In genomic region chr4:168474660-168475320, GRCh38 we compare ENCODE assay signal across 22 cellular contexts. TPM values are rescaled to one million over a fixed set of nuclear protein-coding genes. Genes with fewer than 3 reads are reported as not detected.
DNase-seq lines count a peak whose midpoint lies in the region; ATAC-seq and TF ChIP-seq lines count a peak whose summit lies in the region.
"Had no signal": no experiment of that assay in that cellular context is flagged by ENCODE, and none has a peak within 500 bp of the region (broad histone marks: within the 10 kb centered on the region; RNA-seq: fewer than 3 reads in every experiment).

No MANE protein-coding gene starts in this region.

- H3K27me3 ChIP-seq in trophoblast cell (ENCODE audit: insufficient read depth, low read length) (no peaks in the 10 kb centered on the region), gastrocnemius medialis (no peaks in the 10 kb centered on the region)
- H3K27me3 ChIP-seq: BLaER1 treated with 17β-estradiol and CSF1 and Interleukin-3, amounts not matched to agents 10 nM and 100 nM had no signal

- H3K79me1 ChIP-seq in trophoblast cell (ENCODE audit: low read length), result peaks cover 1% of the 10 kb centered on the region

- TF ChIP-seq CTCF in gastrocnemius medialis (IDR thresholded peaks at IDR 0.05 in 4 of 5, conservative IDR thresholded peaks at IDR 0.05 in 1 of 5), result no peak

- H3K4me2 ChIP-seq in trophoblast cell (ENCODE audit: low read length), result no peak overlapping the region

- in situ Hi-C loops in gastrocnemius medialis (cut with MboI; ENCODE audit: low sequenced_read_pairs in 4 of 4), result no loop called here

- no peak overlapping the region for H3K4ac ChIP-seq in trophoblast cell (ENCODE audit: low read depth, low read length)

- no peak overlapping the region for H2BK12ac ChIP-seq in trophoblast cell (ENCODE audit: low read length)

- H2BK120ac ChIP-seq in trophoblast cell (ENCODE audit: insufficient read depth, low read length, poor library complexity), result no peak overlapping the region

- H2AK5ac ChIP-seq in trophoblast cell (ENCODE audit: low read length), result no peak overlapping the region

- H3K9me3 ChIP-seq in trophoblast cell (ENCODE audit: insufficient read depth, low read depth, low read length) (no peaks in the 10 kb centered on the region), gastrocnemius medialis (no peaks in the 10 kb centered on the region)
- H3K9me3 ChIP-seq: BLaER1 treated with 17β-estradiol and CSF1 and Interleukin-3, amounts not matched to agents 10 nM and 100 nM had no signal

- no peak overlapping the region for H2AFZ ChIP-seq in trophoblast cell (ENCODE audit: insufficient read depth, low read length, poor library complexity)

- no peak overlapping the region for H3K4me3 ChIP-seq in trophoblast cell (ENCODE audit: low read depth, low read length)
- H3K4me3 ChIP-seq in gastrocnemius medialis, result no peak overlapping the region
- H3K4me3 ChIP-seq: BLaER1 treated with 17β-estradiol and CSF1 and Interleukin-3, amounts not matched to agents 10 nM and 100 nM had no signal

- POLR2A ChIA-PET in activated naive CD8-positive, alpha-beta T cell treated with anti-CD3 and anti-CD28 coated beads, Interleukin-2, amount 10 ng/mL, durations not matched to agents 7 days and 5 days (lab: Charles Lee), result interaction anchor here (0.7 to 1.3 kb wide), 2 partner anchors 24 to 92 kb away, joined by 4 read pairs; no protein-coding TSS in a partner anchor

- no peak overlapping the region for H3K23ac ChIP-seq in trophoblast cell (ENCODE audit: low read length)

- H4K8ac ChIP-seq in trophoblast cell (ENCODE audit: low read depth, low read length), result no peak overlapping the region

- DNase-seq in activated naive CD8-positive, alpha-beta T cell treated with anti-CD3 and anti-CD28 coated beads, Interleukin-2, amount 10 ng/mL, durations not matched to agents 7 days and 5 days, result no peak
- DNase-seq in activated naive CD8-positive, alpha-beta T cell treated with anti-CD3 and anti-CD28 coated beads for 36 hours, result no peak
- peak; percentile 30 for DNase-seq in RPMI7951 (ENCODE audit: low read depth)
- DNase-seq in effector memory CD8-positive, alpha-beta T cell, result no peak
- DNase-seq in trophoblast cell, result peak; percentile 42 to 78
- no peak for DNase-seq in SK-N-DZ (ENCODE audit: low spot score)
- DNase-seq in gastrocnemius medialis, result no peak
- DNase-seq in CD1c-positive myeloid dendritic cell (ENCODE audit: extremely low spot score), result no peak
- DNase-seq: activated naive CD4-positive, alpha-beta T cell; activated T-cell treated with anti-CD3 and anti-CD28 coated beads for 4 hours; endodermal cell; immature natural killer cell; left ventricle myocardium superior; NCI-H1436; NCI-H526; occipital lobe; retina; SHP77; substantia nigra; T-helper 2 cell had no signal

- no peaks in the 10 kb centered on the region for H3K4me1 ChIP-seq in trophoblast cell (ENCODE audit: control insufficient read depth in 1 of 2, insufficient read depth in 2 of 2, low read length in 2 of 2)
- no peaks in the 10 kb centered on the region for H3K4me1 ChIP-seq in gastrocnemius medialis

- no peak overlapping the region for H2BK5ac ChIP-seq in trophoblast cell (ENCODE audit: low read depth, low read length, poor library complexity)

- intact Hi-C loops in gastrocnemius medialis (cut with DNase I; ENCODE audit: low total_unique reads), result no loop called here

- TF ChIP-seq POLR2A in gastrocnemius medialis (IDR thresholded peaks at IDR 0.05), result no peak

- no peak overlapping the region for H3K14ac ChIP-seq in trophoblast cell (ENCODE audit: low read length)

- H3K36me3 ChIP-seq in trophoblast cell (ENCODE audit: control insufficient read depth in 1 of 2, insufficient read depth in 2 of 2, low read length in 2 of 2) (no peaks in the 10 kb centered on the region), gastrocnemius medialis (peaks cover 0 to 7% of the 10 kb centered on the region in 2 donors)

- H3K18ac ChIP-seq in trophoblast cell (ENCODE audit: low read length), result no peak overlapping the region

- H3K4me3 Mint-ChIP-seq in activated naive CD8-positive, alpha-beta T cell treated with anti-CD3 and anti-CD28 coated beads, Interleukin-2, amount 10 ng/mL, durations not matched to agents 7 days and 5 days, result peak overlapping the region; percentile 42
- no peak overlapping the region for H3K4me3 Mint-ChIP-seq in activated naive CD8-positive, alpha-beta T cell treated with anti-CD3 and anti-CD28 coated beads for 36 hours
- H3K4me3 Mint-ChIP-seq in effector memory CD8-positive, alpha-beta T cell, result no peak overlapping the region
- H3K4me3 Mint-ChIP-seq: endodermal cell, immature natural killer cell had no signal

- no peaks in the 10 kb centered on the region for H3K27me3 Mint-ChIP-seq in activated naive CD8-positive, alpha-beta T cell treated with anti-CD3 and anti-CD28 coated beads, Interleukin-2, amount 10 ng/mL, durations not matched to agents 7 days and 5 days
- H3K27me3 Mint-ChIP-seq in activated naive CD8-positive, alpha-beta T cell treated with anti-CD3 and anti-CD28 coated beads for 36 hours, result no peaks in the 10 kb centered on the region
- no peaks in the 10 kb centered on the region for H3K27me3 Mint-ChIP-seq in effector memory CD8-positive, alpha-beta T cell

- H3K4me1 Mint-ChIP-seq in activated naive CD8-positive, alpha-beta T cell treated with anti-CD3 and anti-CD28 coated beads, Interleukin-2, amount 10 ng/mL, durations not matched to agents 7 days and 5 days, result peaks cover 53% of the 10 kb centered on the region
- H3K4me1 Mint-ChIP-seq in activated naive CD8-positive, alpha-beta T cell treated with anti-CD3 and anti-CD28 coated beads for 36 hours, result peaks cover 40% of the 10 kb centered on the region
- peaks cover 34 to 52% of the 10 kb centered on the region in 2 donors for H3K4me1 Mint-ChIP-seq in effector memory CD8-positive, alpha-beta T cell (ENCODE audit: low read depth in 2 of 2)

- H3K27ac Mint-ChIP-seq in activated naive CD8-positive, alpha-beta T cell treated with anti-CD3 and anti-CD28 coated beads, Interleukin-2, amount 10 ng/mL, durations not matched to agents 7 days and 5 days, result peak overlapping the region; percentile 13
- H3K27ac Mint-ChIP-seq in activated naive CD8-positive, alpha-beta T cell treated with anti-CD3 and anti-CD28 coated beads for 36 hours, result no peak overlapping the region
- H3K27ac Mint-ChIP-seq in effector memory CD8-positive, alpha-beta T cell, result peak overlapping the region; percentile 35 to 59
- H3K27ac Mint-ChIP-seq: endodermal cell had no signal

- ATAC-seq in activated naive CD8-positive, alpha-beta T cell treated with anti-CD3 and anti-CD28 coated beads, Interleukin-2, amount 10 ng/mL, durations not matched to agents 7 days and 5 days (ENCODE audit: low read depth), result no peak
- no peak for ATAC-seq in effector memory CD8-positive, alpha-beta T cell (replicated peaks)
- no peak for ATAC-seq in gastrocnemius medialis
- ATAC-seq: HepG2, left ventricle myocardium superior had no signal

- no CpG with 5 or more reads among the region's 5 CpGs for WGBS in trophoblast cell (ENCODE audit: extremely low coverage, insufficient coverage, insufficient read length)

- no peak overlapping the region for H4K91ac ChIP-seq in trophoblast cell (ENCODE audit: low read depth, low read length)

- H3K79me2 ChIP-seq in trophoblast cell (ENCODE audit: control insufficient read depth, insufficient read depth, low read length, poor library complexity), result no peaks in the 10 kb centered on the region

- peaks cover 74% of the 10 kb centered on the region for H3K36me3 Mint-ChIP-seq in activated naive CD8-positive, alpha-beta T cell treated with anti-CD3 and anti-CD28 coated beads, Interleukin-2, amount 10 ng/mL, durations not matched to agents 7 days and 5 days
- H3K36me3 Mint-ChIP-seq in activated naive CD8-positive, alpha-beta T cell treated with anti-CD3 and anti-CD28 coated beads for 36 hours, result peaks cover 28% of the 10 kb centered on the region
- H3K36me3 Mint-ChIP-seq in effector memory CD8-positive, alpha-beta T cell (ENCODE audit: insufficient read depth), result peaks cover 47% of the 10 kb centered on the region

- no peak overlapping the region for H3K27ac ChIP-seq in trophoblast cell (ENCODE audit: low read depth, low read length)
- H3K27ac ChIP-seq in gastrocnemius medialis, result no peak overlapping the region
- H3K27ac ChIP-seq: BLaER1 treated with 17β-estradiol and CSF1 and Interleukin-3, amounts not matched to agents 10 nM and 100 nM had no signal

- H4K12ac ChIP-seq in trophoblast cell (ENCODE audit: low read depth, low read length), result no peak overlapping the region

- H3K9me3 Mint-ChIP-seq in activated naive CD8-positive, alpha-beta T cell treated with anti-CD3 and anti-CD28 coated beads, Interleukin-2, amount 10 ng/mL, durations not matched to agents 7 days and 5 days, result peaks cover 1% of the 10 kb centered on the region
- H3K9me3 Mint-ChIP-seq in activated naive CD8-positive, alpha-beta T cell treated with anti-CD3 and anti-CD28 coated beads for 36 hours, result peaks cover 3% of the 10 kb centered on the region
- H3K9me3 Mint-ChIP-seq in effector memory CD8-positive, alpha-beta T cell, result no peaks in the 10 kb centered on the region
- H3K9me3 Mint-ChIP-seq: endodermal cell, immature natural killer cell had no signal

- H3K9ac ChIP-seq in trophoblast cell (ENCODE audit: low read length), result no peak overlapping the region

RNA-seq across cellular contexts. Expression of gene DDX60L, which starts 5.5 kb away (rescaled TPM):
- 10 to 100 TPM; 87.2 to 89.1 TPM for total RNA-seq in activated naive CD8-positive, alpha-beta T cell treated with anti-CD3 and anti-CD28 coated beads, Interleukin-2, amount 10 ng/mL, durations not matched to agents 7 days and 5 days
- 10 to 100 TPM; 10.8 to 12.9 TPM for total RNA-seq in activated naive CD8-positive, alpha-beta T cell treated with anti-CD3 and anti-CD28 coated beads for 36 hours
- total RNA-seq in RPMI7951 (2014; rRNA removed; shearing (Covaris generic)), result 11.5 and 11.8 TPM in 2 replicates
- 1.3 and 1.4 TPM in 2 replicates for polyA plus RNA-seq in trophoblast cell (2013)
- not detected in 2 replicates for polyA plus RNA-seq in SK-N-DZ (2014; cell fraction: cytosol; rRNA removed)
- polyA plus RNA-seq in SK-N-DZ (2014; cell fraction: nucleus; rRNA removed), result not detected in 2 replicates
- total RNA-seq in gastrocnemius medialis, result 1 to 10 TPM; 2.9 to 5.5 (median 3.4) TPM

RNA-seq across cellular contexts. Expression of gene PALLD, which starts 22.1 kb away (rescaled TPM):
- total RNA-seq in activated naive CD8-positive, alpha-beta T cell treated with anti-CD3 and anti-CD28 coated beads, Interleukin-2, amount 10 ng/mL, durations not matched to agents 7 days and 5 days, result 1 to 10 TPM in 1 of 2 experiments, under 1 TPM in 1; 0.91 to 2.0 TPM
- under 1 TPM; 0.41 to 0.94 TPM for total RNA-seq in activated naive CD8-positive, alpha-beta T cell treated with anti-CD3 and anti-CD28 coated beads for 36 hours
- total RNA-seq in RPMI7951 (2014; rRNA removed; shearing (Covaris generic)), result 40.0 and 44.5 TPM in 2 replicates
- 202 and 210 TPM in 2 replicates for polyA plus RNA-seq in trophoblast cell (2013)
- polyA plus RNA-seq in SK-N-DZ (2014; cell fraction: cytosol; rRNA removed), result 7.9 and 10.5 TPM in 2 replicates
- polyA plus RNA-seq in SK-N-DZ (2014; cell fraction: nucleus; rRNA removed), result 3.6 and 7.3 TPM in 2 replicates
- total RNA-seq in gastrocnemius medialis, result 100 to 1,000 TPM; 165 to 439 (median 319) TPM

Comparison
In these comparisons a context has a peak if more than half of its experiments do, and no peak if none do; other contexts are left out.
1. DNase-seq: peak in RPMI7951 (single experiment) and trophoblast cell (2 of 2); none in activated naive CD8-positive, alpha-beta T cell treated with anti-CD3 and anti-CD28 coated beads, Interleukin-2, amount 10 ng/mL, durations not matched to agents 7 days and 5 days (single experiment), activated naive CD8-positive, alpha-beta T cell treated with anti-CD3 and anti-CD28 coated beads for 36 hours (single experiment), effector memory CD8-positive, alpha-beta T cell (0 of 3), SK-N-DZ (single experiment), gastrocnemius medialis (0 of 2) and CD1c-positive myeloid dendritic cell (single experiment).
2. RNA of gene PALLD, which starts 22.1 kb away (total RNA-seq): 165 to 439 TPM in gastrocnemius medialis and 40.0 to 44.5 TPM in RPMI7951; 0.91 to 2.0 TPM in activated naive CD8-positive, alpha-beta T cell treated with anti-CD3 and anti-CD28 coated beads, Interleukin-2, amount 10 ng/mL, durations not matched to agents 7 days and 5 days and 0.41 to 0.94 TPM in activated naive CD8-positive, alpha-beta T cell treated with anti-CD3 and anti-CD28 coated beads for 36 hours; every median in the first group is over 10 times any median in the second.